In genomic region chr15:75637245-75638009, GRCh38 we compare ENCODE assay signal across 10 cellular contexts. TPM values are rescaled to one million over a fixed set of nuclear protein-coding genes. Genes with fewer than 3 reads are reported as not detected.
DNase-seq lines count a peak whose midpoint lies in the region; ATAC-seq and TF ChIP-seq lines count a peak whose summit lies in the region.
"Had no signal": no experiment of that assay in that cellular context is flagged by ENCODE, and none has a peak within 500 bp of the region (broad histone marks: within the 10 kb centered on the region; RNA-seq: fewer than 3 reads in every experiment).

No MANE protein-coding gene starts in this region.

- DNase-seq in BE2C (no peak), MCF 10A (ENCODE audit: unreplicated experiment) (no peak), COR-L47 (lab: John Stamatoyannopoulos, UW) (no peak), NK-92 (lab: John Stamatoyannopoulos, UW; ENCODE audit: unreplicated experiment) (no peak)
- DNase-seq in activated effector memory CD4-positive, alpha-beta T cell treated with Interleukin-2 at 50 U/mL for 16 hours: no peak
- DNase-seq: stimulated activated CD4-positive, alpha-beta T cell treated with anti-CD3 and anti-CD28 coated beads, Interleukin-15, amount 100 ng/mL, for 24 hours had no signal

- no peaks in the 10 kb centered on the region for H3K27me3 Mint-ChIP-seq in MCF 10A (ENCODE audit: insufficient read depth, unreplicated experiment)
- no peaks in the 10 kb centered on the region for H3K27me3 Mint-ChIP-seq in nephron (ENCODE audit: low read depth)

- no peaks in the 10 kb centered on the region for H3K9me3 ChIP-seq in BE2C
- no peaks in the 10 kb centered on the region for H3K9me3 ChIP-seq in HUES48 (ENCODE audit: control insufficient read depth, insufficient read depth, low read length)
- H3K9me3 ChIP-seq: adrenal gland had no signal

- TF ChIP-seq CTCF in BE2C (IDR thresholded peaks at IDR 0.05; ENCODE audit: low read depth, low read length) (no peak), MCF 10A (IDR thresholded peaks at IDR 0.05; ENCODE audit: unreplicated experiment) (no peak), nephron (IDR thresholded peaks at IDR 0.05; ENCODE audit: unreplicated experiment in 3 of 3) (no peak)

- no peak overlapping the region for H3K27ac Mint-ChIP-seq in MCF 10A (ENCODE audit: low read depth, unreplicated experiment)
- no peak overlapping the region for H3K27ac Mint-ChIP-seq in nephron

- H3K4me3 ChIP-seq in BE2C (ENCODE audit: low read depth, low read length) (peak overlapping the region; percentile 100), HUES48 (ENCODE audit: low read depth, low read length) (0 out of 2 replicates have a peak overlapping the region, but pooled peaks have one; percentile 88)

- no peaks in the 10 kb centered on the region; the same call in 1 of the 2 replicates for H3K36me3 ChIP-seq in BE2C
- no peaks in the 10 kb centered on the region; the same call in 1 of the 2 replicates for H3K36me3 ChIP-seq in HUES48 (ENCODE audit: control insufficient read depth, insufficient read depth, low read length)
- H3K36me3 ChIP-seq: adrenal gland had no signal

- H3K36me3 Mint-ChIP-seq in MCF 10A (ENCODE audit: insufficient read depth, unreplicated experiment): peaks cover 33% of the 10 kb centered on the region
- H3K36me3 Mint-ChIP-seq in nephron (ENCODE audit: low read depth): no peaks in the 10 kb centered on the region

- H3K27ac ChIP-seq in HUES48 (ENCODE audit: low read depth, low read length): peak overlapping the region; percentile 50

- no TSS peak for BruUV-seq in MCF 10A (replicated peaks; lab: Mats Ljungman, UMichigan)

- intact Hi-C loops in MCF 10A (cut with micrococcal nuclease): loop anchor here (1.0 to 5.0 kb wide), 3 partner anchors 46 to 165 kb away; no protein-coding TSS in a partner anchor

- POLR2A ChIA-PET in MCF 10A (lab: Yijun Ruan, JAX): interaction anchor here (0.9 to 6.3 kb wide), 16 partner anchors 10 to 285 kb away, joined by 3 to 182 read pairs (median 26); partner anchors contain the start of genes MAN2C1, PTPN9, SIN3A and SNUPN

- peak overlapping the region; percentile 87 for H3K4me3 Mint-ChIP-seq in MCF 10A (ENCODE audit: unreplicated experiment)
- H3K4me3 Mint-ChIP-seq in nephron: peak overlapping the region in 2 of 3 experiments; percentile 34 to 86

- CTCF ChIA-PET in MCF 10A (lab: Yijun Ruan, JAX): interaction anchor here (0.8 to 4.6 kb wide), 12 partner anchors 11 to 269 kb away, joined by 3 to 37 read pairs (median 8); partner anchors contain the start of genes MAN2C1 and SNUPN

- H3K27me3 ChIP-seq in BE2C (no peaks in the 10 kb centered on the region), HUES48 (ENCODE audit: control insufficient read depth, insufficient read depth, low read length) (no peaks in the 10 kb centered on the region)
- H3K27me3 ChIP-seq: adrenal gland had no signal

- no peak for ATAC-seq in GM21737 (IDR thresholded peaks at IDR 0.05; ENCODE audit: unreplicated experiment)

- H3K4me1 ChIP-seq in BE2C (no peaks in the 10 kb centered on the region; the same call in 1 of the 2 replicates), HUES48 (ENCODE audit: control insufficient read depth, insufficient read depth, low read length) (peaks cover 17% of the 10 kb centered on the region)

- H3K4me1 Mint-ChIP-seq in MCF 10A (ENCODE audit: insufficient read depth, unreplicated experiment) (peaks cover 18% of the 10 kb centered on the region), nephron (peaks cover 20% of the 10 kb centered on the region)

- no peaks in the 10 kb centered on the region for H3K9me3 Mint-ChIP-seq in MCF 10A (ENCODE audit: unreplicated experiment)
- H3K9me3 Mint-ChIP-seq in nephron: no peaks in the 10 kb centered on the region

- no peak overlapping the region for H3K9ac ChIP-seq in HUES48 (ENCODE audit: low read depth, low read length)

RNA-seq across cellular contexts. Expression of gene IMP3, which starts 2.6 kb away (rescaled TPM):
- 427 TPM for polyA plus RNA-seq in BE2C (2012; ENCODE audit: insufficient read depth, insufficient read length, low read depth)
- total RNA-seq in MCF 10A (2022): 45.8 and 58.0 TPM in 2 replicates

RNA-seq across cellular contexts. Expression of gene SNX33, which starts 10.3 kb away (rescaled TPM):
- polyA plus RNA-seq in BE2C (2012; ENCODE audit: insufficient read depth, insufficient read length, low read depth): 1.6 TPM
- total RNA-seq in MCF 10A (2022): 14.3 and 15.2 TPM in 2 replicates

RNA-seq across cellular contexts. Expression of gene SNUPN, which starts 11.9 kb away (rescaled TPM):
- polyA plus RNA-seq in BE2C (2012; ENCODE audit: insufficient read depth, insufficient read length, low read depth): 15.7 TPM
- total RNA-seq in MCF 10A (2022): 23.9 and 28.9 TPM in 2 replicates

RNA-seq across cellular contexts. Expression of gene PTPN9, which starts 58.3 kb away (rescaled TPM):
- polyA plus RNA-seq in BE2C (2012; ENCODE audit: insufficient read depth, insufficient read length, low read depth): 44.3 TPM
- 31.6 and 33.0 TPM in 2 replicates for total RNA-seq in MCF 10A (2022)
